Comparison of ENCODE assay signal across 17 cellular contexts in the genomic region with DNA sequence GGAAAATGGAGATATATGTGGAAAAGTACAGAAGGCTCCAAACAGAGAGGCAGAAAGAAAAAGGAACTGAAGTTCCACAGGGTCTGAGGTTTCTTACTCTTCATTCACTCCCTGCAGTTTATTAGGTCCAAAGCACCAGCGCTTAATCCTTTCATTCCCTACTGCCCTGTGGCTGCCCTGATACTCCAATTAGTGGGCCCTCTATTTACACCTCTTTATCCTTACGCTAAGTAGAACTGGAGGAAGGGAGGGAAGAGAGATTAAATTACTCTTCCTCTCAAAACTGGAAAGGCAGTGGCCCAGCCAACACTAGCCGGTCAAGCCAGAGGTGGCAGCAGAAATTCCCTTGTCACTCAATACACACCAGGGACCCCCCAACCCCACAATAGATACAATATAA. TPM values are rescaled to one million over a fixed set of nuclear protein-coding genes. Genes with fewer than 3 reads are reported as not detected.
DNase-seq lines count a peak whose midpoint lies in the region; ATAC-seq and TF ChIP-seq lines count a peak whose summit lies in the region.
"Had no signal": no experiment of that assay in that cellular context is flagged by ENCODE, and none has a peak within 500 bp of the region (broad histone marks: within the 10 kb centered on the region; RNA-seq: fewer than 3 reads in every experiment).

No MANE protein-coding gene starts in this region.

- no peaks in the 10 kb centered on the region for H3K4me1 ChIP-seq in hepatocyte (ENCODE audit: insufficient read depth)
- H3K4me1 ChIP-seq: A549, SJCRH30 had no signal

- peaks cover 44% of the 10 kb centered on the region for H3K36me3 Mint-ChIP-seq in activated T-cell treated with anti-CD3 and anti-CD28 coated beads, Interleukin-2, amount 50 U/mL, for 24 hours (ENCODE audit: low read depth)
- H3K36me3 Mint-ChIP-seq in T-cell, result peaks cover 34% of the 10 kb centered on the region

- CTCF ChIA-PET in T-cell (lab: Charles Lee), result no interaction called here

- H3K27ac ChIP-seq in hepatocyte, result peak overlapping the region; percentile 17
- H3K27ac ChIP-seq: A549, C4-2B, SJCRH30 had no signal

- no peaks in the 10 kb centered on the region for H3K36me3 ChIP-seq in hepatocyte (replicated peaks; ENCODE audit: insufficient read depth, low read depth)
- H3K36me3 ChIP-seq: MG63, SJCRH30 had no signal

- peaks cover 39% of the 10 kb centered on the region for H3K4me1 Mint-ChIP-seq in activated T-cell treated with anti-CD3 and anti-CD28 coated beads, Interleukin-2, amount 50 U/mL, for 24 hours (ENCODE audit: low read depth)
- peaks cover 38 to 52% (median 45%) of the 10 kb centered on the region in 3 donors for H3K4me1 Mint-ChIP-seq in T-cell

- ATAC-seq in T-cell (replicated peaks in 1 of 4) (no peak), HG02678 (IDR thresholded peaks at IDR 0.05; ENCODE audit: unreplicated experiment) (no peak), HG02840 (IDR thresholded peaks at IDR 0.05; ENCODE audit: low FRiP score, unreplicated experiment) (no peak), GM19455 (IDR thresholded peaks at IDR 0.05; ENCODE audit: unreplicated experiment) (no peak)
- ATAC-seq: A549, PC-3 had no signal

- no peaks in the 10 kb centered on the region for H3K27me3 Mint-ChIP-seq in activated T-cell treated with anti-CD3 and anti-CD28 coated beads, Interleukin-2, amount 50 U/mL, for 24 hours
- H3K27me3 Mint-ChIP-seq in T-cell, result no peaks in the 10 kb centered on the region

- POLR2A ChIA-PET in T-cell (lab: Charles Lee), result interaction anchor here (0.6 to 0.8 kb wide), 2 partner anchors 248 to 489 kb away, joined by 4 to 5 read pairs; no protein-coding TSS in a partner anchor

- no peak for DNase-seq in activated T-cell treated with anti-CD3 and anti-CD28 coated beads, Interleukin-2, amount 50 U/mL, for 24 hours
- DNase-seq in activated T-cell treated with anti-CD3 and anti-CD28 coated beads for 4 hours (no peak), T-cell (no peak), hepatocyte (ENCODE audit: low spot score) (no peak)
- DNase-seq: GF-D8, Karpas-422, MG63, NCI-H1105 treated with DMSO at 0.1 percent for 48 hours, NCI-H187 treated with DMSO at 0.1 percent for 48 hours, NCI-H446, PC-3, SJCRH30 had no signal

- no peak overlapping the region for H2AFZ ChIP-seq in hepatocyte

- H3K4me3 ChIP-seq in hepatocyte, result no peak overlapping the region
- H3K4me3 ChIP-seq: A549, MG63, SJCRH30 had no signal

- peaks cover 88% of the 10 kb centered on the region for H3K79me2 ChIP-seq in hepatocyte

- H3K4me3 Mint-ChIP-seq in activated T-cell treated with anti-CD3 and anti-CD28 coated beads, Interleukin-2, amount 50 U/mL, for 24 hours, result no peak overlapping the region
- H3K4me3 Mint-ChIP-seq in T-cell, result no peak overlapping the region

- no peaks in the 10 kb centered on the region for H3K9me2 ChIP-seq in hepatocyte (replicated peaks; ENCODE audit: insufficient read depth)

- peak overlapping the region; percentile 29 for H3K27ac Mint-ChIP-seq in activated T-cell treated with anti-CD3 and anti-CD28 coated beads, Interleukin-2, amount 50 U/mL, for 24 hours
- H3K27ac Mint-ChIP-seq in T-cell, result peak overlapping the region; percentile 52 to 68

- H3K9me3 Mint-ChIP-seq in activated T-cell treated with anti-CD3 and anti-CD28 coated beads, Interleukin-2, amount 50 U/mL, for 24 hours, result peaks cover 12% of the 10 kb centered on the region
- peaks cover 0 to 16% (median 10%) of the 10 kb centered on the region in 3 donors for H3K9me3 Mint-ChIP-seq in T-cell

- peaks cover 15% of the 10 kb centered on the region for H3K9me3 ChIP-seq in hepatocyte (ENCODE audit: low read depth)

- H3K4me2 ChIP-seq in hepatocyte, result peak overlapping the region; percentile 31
- H3K4me2 ChIP-seq: A549 had no signal

- H4K20me1 ChIP-seq in hepatocyte (ENCODE audit: insufficient read depth, poor library complexity, severe bottlenecking), result peaks cover 4% of the 10 kb centered on the region

- no peak for TF ChIP-seq CTCF in hepatocyte (IDR thresholded peaks at IDR 0.05; ENCODE audit: poor library complexity)

- no peaks in the 10 kb centered on the region for H3K27me3 ChIP-seq in hepatocyte
- H3K27me3 ChIP-seq: MG63, SJCRH30 had no signal

- 65% methylated on average over 3 of the region's 3 CpGs for WGBS in hepatocyte (ENCODE audit: low lambda C conversion rate, missing lambda C conversion rate)

RNA-seq across cellular contexts. Expression of a gene that starts 20.4 kb away (rescaled TPM):
- total RNA-seq in T-cell (10 to 100 TPM; 20.5 to 52.2 (median 25.6) TPM), hepatocyte (3.1 and 5.1 TPM in 2 replicates)
- 3.2 and 5.2 TPM in 2 replicates for polyA plus RNA-seq in hepatocyte
